ENCODE assay signal across 8 cellular contexts in genomic region chr16:54929090-54930033, GRCh38. TPM values are rescaled to one million over a fixed set of nuclear protein-coding genes. Genes with fewer than 3 reads are reported as not detected.
DNase-seq lines count a peak whose midpoint lies in the region; ATAC-seq lines count a peak whose summit lies in the region.

No MANE protein-coding gene starts in this region.

- DNase-seq in AG08396 (ENCODE audit: low spot score) (peak; percentile 90), NCI-H226 (peak; percentile 96), cerebellum (ENCODE audit: low spot score) (peak; percentile 96), kidney tubule cell (ENCODE audit: low spot score) (peak; percentile 98)
- DNase-seq in stimulated activated CD4-positive, alpha-beta T cell treated with anti-CD3 and anti-CD28 coated beads, Interleukin-1b, Interleukin-23, amount 100 ng/mL, for 24 hours (ENCODE audit: low read depth in 4 of 4, low spot score in 1 of 4), result peak; percentile 79 to 95 (median 91)

- ATAC-seq in GM18909 (IDR thresholded peaks at IDR 0.05; ENCODE audit: poor library complexity, unreplicated experiment) (peak; percentile 92), HG03196 (IDR thresholded peaks at IDR 0.05; ENCODE audit: unreplicated experiment) (peak; percentile 94)
- peak; percentile 95 for ATAC-seq in activated CD4-positive, CD25-positive, alpha-beta regulatory T cell treated with anti-CD3 and anti-CD28 coated beads, Interleukin-2, amount 50 U/mL, for 24 hours

RNA-seq across cellular contexts. Expression of gene IRX5, which starts 1.3 kb away (rescaled TPM):
- 14.6 TPM for total RNA-seq in cerebellum

Comparison
In these comparisons a context has a peak if more than half of its experiments do, and no peak if none do; other contexts are left out.
1. Peak in every context shown above with its lines: DNase-seq and ATAC-seq.